1 cellular context compared by ENCODE assay signal in the genomic region with DNA sequence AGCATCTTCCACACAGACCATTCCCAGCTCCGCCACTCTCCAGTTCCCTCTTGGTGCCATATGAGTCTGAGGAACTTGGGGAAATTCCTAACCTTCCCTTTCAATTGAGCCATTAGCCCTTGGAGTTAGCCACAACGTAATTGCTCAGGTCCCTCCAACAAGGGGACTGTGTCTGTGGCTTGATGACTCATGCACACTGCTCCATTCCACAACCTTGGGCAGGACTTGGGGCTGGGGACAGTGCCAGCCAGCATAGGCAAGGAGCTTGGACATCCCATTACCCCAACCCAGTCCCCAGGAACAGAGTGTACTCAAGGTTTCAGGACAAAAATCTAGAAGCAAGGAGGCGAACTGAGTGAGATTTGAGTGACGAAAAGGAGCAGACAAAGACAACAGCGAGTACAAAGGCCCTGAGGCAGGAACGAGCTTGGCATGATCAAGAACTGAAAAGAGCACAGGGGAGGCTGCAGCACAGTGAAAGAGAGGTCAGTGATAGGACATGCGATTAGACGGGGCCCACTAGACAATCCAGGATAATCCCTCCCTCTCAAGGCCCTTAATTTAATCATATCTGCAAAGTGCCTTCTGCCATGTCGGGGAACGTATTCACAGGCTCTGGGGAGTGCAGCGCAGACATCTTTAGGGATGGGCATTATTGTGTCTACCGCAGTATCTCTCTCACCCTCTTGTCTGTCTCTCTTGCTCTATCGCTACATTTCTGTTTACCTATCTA.
TF ChIP-seq lines count a peak whose summit lies in the region.

No MANE protein-coding gene starts in this region.

TF ChIP-seq in GM23338, 12 proteins besides CTCF, POLR2A, EP300 and RAD21 (continued from another document):
- TF ChIP-seq, protein P1, sequence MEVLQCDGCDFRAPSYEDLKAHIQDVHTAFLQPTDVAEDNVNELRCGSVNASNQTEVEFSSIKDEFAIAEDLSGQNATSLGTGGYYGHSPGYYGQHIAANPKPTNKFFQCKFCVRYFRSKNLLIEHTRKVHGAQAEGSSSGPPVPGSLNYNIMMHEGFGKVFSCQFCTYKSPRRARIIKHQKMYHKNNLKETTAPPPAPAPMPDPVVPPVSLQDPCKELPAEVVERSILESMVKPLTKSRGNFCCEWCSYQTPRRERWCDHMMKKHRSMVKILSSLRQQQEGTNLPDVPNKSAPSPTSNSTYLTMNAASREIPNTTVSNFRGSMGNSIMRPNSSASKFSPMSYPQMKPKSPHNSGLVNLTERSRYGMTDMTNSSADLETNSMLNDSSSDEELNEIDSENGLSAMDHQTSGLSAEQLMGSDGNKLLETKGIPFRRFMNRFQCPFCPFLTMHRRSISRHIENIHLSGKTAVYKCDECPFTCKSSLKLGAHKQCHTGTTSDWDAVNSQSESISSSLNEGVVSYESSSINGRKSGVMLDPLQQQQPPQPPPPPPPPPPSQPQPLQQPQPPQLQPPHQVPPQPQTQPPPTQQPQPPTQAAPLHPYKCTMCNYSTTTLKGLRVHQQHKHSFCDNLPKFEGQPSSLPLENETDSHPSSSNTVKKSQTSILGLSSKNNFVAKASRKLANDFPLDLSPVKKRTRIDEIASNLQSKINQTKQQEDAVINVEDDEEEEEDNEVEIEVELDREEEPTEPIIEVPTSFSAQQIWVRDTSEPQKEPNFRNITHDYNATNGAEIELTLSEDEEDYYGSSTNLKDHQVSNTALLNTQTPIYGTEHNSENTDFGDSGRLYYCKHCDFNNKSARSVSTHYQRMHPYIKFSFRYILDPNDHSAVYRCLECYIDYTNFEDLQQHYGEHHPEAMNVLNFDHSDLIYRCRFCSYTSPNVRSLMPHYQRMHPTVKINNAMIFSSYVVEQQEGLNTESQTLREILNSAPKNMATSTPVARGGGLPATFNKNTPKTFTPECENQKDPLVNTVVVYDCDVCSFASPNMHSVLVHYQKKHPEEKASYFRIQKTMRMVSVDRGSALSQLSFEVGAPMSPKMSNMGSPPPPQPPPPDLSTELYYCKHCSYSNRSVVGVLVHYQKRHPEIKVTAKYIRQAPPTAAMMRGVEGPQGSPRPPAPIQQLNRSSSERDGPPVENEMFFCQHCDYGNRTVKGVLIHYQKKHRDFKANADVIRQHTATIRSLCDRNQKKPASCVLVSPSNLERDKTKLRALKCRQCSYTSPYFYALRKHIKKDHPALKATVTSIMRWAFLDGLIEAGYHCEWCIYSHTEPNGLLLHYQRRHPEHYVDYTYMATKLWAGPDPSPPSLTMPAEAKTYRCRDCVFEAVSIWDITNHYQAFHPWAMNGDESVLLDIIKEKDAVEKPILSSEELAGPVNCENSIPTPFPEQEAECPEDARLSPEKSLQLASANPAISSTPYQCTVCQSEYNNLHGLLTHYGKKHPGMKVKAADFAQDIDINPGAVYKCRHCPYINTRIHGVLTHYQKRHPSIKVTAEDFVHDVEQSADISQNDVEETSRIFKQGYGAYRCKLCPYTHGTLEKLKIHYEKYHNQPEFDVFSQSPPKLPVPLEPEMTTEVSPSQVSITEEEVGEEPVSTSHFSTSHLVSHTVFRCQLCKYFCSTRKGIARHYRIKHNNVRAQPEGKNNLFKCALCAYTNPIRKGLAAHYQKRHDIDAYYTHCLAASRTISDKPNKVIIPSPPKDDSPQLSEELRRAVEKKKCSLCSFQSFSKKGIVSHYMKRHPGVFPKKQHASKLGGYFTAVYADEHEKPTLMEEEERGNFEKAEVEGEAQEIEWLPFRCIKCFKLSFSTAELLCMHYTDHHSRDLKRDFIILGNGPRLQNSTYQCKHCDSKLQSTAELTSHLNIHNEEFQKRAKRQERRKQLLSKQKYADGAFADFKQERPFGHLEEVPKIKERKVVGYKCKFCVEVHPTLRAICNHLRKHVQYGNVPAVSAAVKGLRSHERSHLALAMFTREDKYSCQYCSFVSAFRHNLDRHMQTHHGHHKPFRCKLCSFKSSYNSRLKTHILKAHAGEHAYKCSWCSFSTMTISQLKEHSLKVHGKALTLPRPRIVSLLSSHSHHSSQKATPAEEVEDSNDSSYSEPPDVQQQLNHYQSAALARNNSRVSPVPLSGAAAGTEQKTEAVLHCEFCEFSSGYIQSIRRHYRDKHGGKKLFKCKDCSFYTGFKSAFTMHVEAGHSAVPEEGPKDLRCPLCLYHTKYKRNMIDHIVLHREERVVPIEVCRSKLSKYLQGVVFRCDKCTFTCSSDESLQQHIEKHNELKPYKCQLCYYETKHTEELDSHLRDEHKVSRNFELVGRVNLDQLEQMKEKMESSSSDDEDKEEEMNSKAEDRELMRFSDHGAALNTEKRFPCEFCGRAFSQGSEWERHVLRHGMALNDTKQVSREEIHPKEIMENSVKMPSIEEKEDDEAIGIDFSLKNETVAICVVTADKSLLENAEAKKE (CRISPR knock-in tag; IDR thresholded peaks at IDR 0.05) = no peak
- TF ChIP-seq NANOG (IDR thresholded peaks at IDR 0.05; ENCODE audit: borderline replicate concordance) (no peak), EZH2phosphoT487 (IDR thresholded peaks at IDR 0.05; ENCODE audit: unreplicated experiment) (no peak), EZH2 (IDR thresholded peaks at IDR 0.05; ENCODE audit: low read depth, unreplicated experiment) (no peak), ZNF331 (CRISPR knock-in tag; IDR thresholded peaks at IDR 0.05; ENCODE audit: low read depth) (no peak), JUNB (IDR thresholded peaks at IDR 0.05; ENCODE audit: unreplicated experiment) (no peak), POLR2AphosphoS5 (IDR thresholded peaks at IDR 0.05; ENCODE audit: low read depth) (no peak), ZNF114 (CRISPR knock-in tag; IDR thresholded peaks at IDR 0.05) (no peak)
- TF ChIP-seq, protein P2, sequence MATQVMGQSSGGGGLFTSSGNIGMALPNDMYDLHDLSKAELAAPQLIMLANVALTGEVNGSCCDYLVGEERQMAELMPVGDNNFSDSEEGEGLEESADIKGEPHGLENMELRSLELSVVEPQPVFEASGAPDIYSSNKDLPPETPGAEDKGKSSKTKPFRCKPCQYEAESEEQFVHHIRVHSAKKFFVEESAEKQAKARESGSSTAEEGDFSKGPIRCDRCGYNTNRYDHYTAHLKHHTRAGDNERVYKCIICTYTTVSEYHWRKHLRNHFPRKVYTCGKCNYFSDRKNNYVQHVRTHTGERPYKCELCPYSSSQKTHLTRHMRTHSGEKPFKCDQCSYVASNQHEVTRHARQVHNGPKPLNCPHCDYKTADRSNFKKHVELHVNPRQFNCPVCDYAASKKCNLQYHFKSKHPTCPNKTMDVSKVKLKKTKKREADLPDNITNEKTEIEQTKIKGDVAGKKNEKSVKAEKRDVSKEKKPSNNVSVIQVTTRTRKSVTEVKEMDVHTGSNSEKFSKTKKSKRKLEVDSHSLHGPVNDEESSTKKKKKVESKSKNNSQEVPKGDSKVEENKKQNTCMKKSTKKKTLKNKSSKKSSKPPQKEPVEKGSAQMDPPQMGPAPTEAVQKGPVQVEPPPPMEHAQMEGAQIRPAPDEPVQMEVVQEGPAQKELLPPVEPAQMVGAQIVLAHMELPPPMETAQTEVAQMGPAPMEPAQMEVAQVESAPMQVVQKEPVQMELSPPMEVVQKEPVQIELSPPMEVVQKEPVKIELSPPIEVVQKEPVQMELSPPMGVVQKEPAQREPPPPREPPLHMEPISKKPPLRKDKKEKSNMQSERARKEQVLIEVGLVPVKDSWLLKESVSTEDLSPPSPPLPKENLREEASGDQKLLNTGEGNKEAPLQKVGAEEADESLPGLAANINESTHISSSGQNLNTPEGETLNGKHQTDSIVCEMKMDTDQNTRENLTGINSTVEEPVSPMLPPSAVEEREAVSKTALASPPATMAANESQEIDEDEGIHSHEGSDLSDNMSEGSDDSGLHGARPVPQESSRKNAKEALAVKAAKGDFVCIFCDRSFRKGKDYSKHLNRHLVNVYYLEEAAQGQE (IDR thresholded peaks at IDR 0.05; ENCODE audit: unreplicated experiment) = no peak
- TF ChIP-seq, protein P3, sequence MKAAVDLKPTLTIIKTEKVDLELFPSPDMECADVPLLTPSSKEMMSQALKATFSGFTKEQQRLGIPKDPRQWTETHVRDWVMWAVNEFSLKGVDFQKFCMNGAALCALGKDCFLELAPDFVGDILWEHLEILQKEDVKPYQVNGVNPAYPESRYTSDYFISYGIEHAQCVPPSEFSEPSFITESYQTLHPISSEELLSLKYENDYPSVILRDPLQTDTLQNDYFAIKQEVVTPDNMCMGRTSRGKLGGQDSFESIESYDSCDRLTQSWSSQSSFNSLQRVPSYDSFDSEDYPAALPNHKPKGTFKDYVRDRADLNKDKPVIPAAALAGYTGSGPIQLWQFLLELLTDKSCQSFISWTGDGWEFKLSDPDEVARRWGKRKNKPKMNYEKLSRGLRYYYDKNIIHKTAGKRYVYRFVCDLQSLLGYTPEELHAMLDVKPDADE (IDR thresholded peaks at IDR 0.05) = no peak
